ENCODE assay signal across 9 cellular contexts in genomic region chr19:31356587-31357314, GRCh38. TPM values are rescaled to one million over a fixed set of nuclear protein-coding genes. Genes with fewer than 3 reads are reported as not detected.
DNase-seq lines count a peak whose midpoint lies in the region; ATAC-seq and TF ChIP-seq lines count a peak whose summit lies in the region.
"Had no signal": no experiment of that assay in that cellular context is flagged by ENCODE, and none has a peak within 500 bp of the region (broad histone marks: within the 10 kb centered on the region; RNA-seq: fewer than 3 reads in every experiment).

No MANE protein-coding gene starts in this region.

- H3K36me3 Mint-ChIP-seq in CD14-positive monocyte, result peaks cover 10 to 21% of the 10 kb centered on the region in 2 donors
- no peaks in the 10 kb centered on the region for H3K36me3 Mint-ChIP-seq in nephron (ENCODE audit: low read depth)

- no peak overlapping the region for H2BK12ac ChIP-seq in neuronal stem cell (ENCODE audit: low read length)

- no peak for ATAC-seq in GM21619 (IDR thresholded peaks at IDR 0.05; ENCODE audit: unreplicated experiment)

- H3K4me1 ChIP-seq in neuronal stem cell (ENCODE audit: control insufficient read depth in 2 of 2, insufficient read depth in 1 of 2, low read depth in 1 of 2, low read length in 2 of 2), result peaks cover 0 to 4% of the 10 kb centered on the region in 2 donors

- no peak overlapping the region for H3K4ac ChIP-seq in neuronal stem cell (ENCODE audit: low read length)

- TF ChIP-seq CTCF in CD14-positive monocyte (IDR thresholded peaks at IDR 0.05) (peak; percentile 90), nephron (IDR thresholded peaks at IDR 0.05; ENCODE audit: unreplicated experiment in 3 of 3) (peak; percentile 12 to 49 (median 32))

- intact Hi-C loops in CD14-positive monocyte (cut with micrococcal nuclease), result loop anchor here (2.0 to 10.0 kb wide), 6 partner anchors 142 to 689 kb away; no protein-coding TSS in a partner anchor

- H3K9me3 ChIP-seq in neuronal stem cell (replicated peaks in 1 of 2; ENCODE audit: control insufficient read depth in 2 of 2, insufficient read depth in 1 of 2, low read depth in 1 of 2, low read length in 2 of 2), result peaks cover 4 to 5% of the 10 kb centered on the region in 2 donors
- H3K9me3 ChIP-seq: SJSA1 had no signal

- no peak overlapping the region for H3K27ac ChIP-seq in neuronal stem cell (replicated peaks; ENCODE audit: low read length)
- H3K27ac ChIP-seq: SJSA1 had no signal

- H3K27me3 ChIP-seq in neuronal stem cell (ENCODE audit: control insufficient read depth in 3 of 3, insufficient read depth in 3 of 3, low read depth in 1 of 3, low read length in 3 of 3), result peaks cover 38 to 80% (median 65%) of the 10 kb centered on the region in 3 experiments
- H3K27me3 ChIP-seq: SJSA1 had no signal

- H3K14ac ChIP-seq in neuronal stem cell (ENCODE audit: low read length), result no peak overlapping the region

- no peak overlapping the region for H4K91ac ChIP-seq in neuronal stem cell (ENCODE audit: low read depth, low read length, poor library complexity)

- peaks cover 0 to 29% (median 15%) of the 10 kb centered on the region in 7 donors for H3K9me3 Mint-ChIP-seq in CD14-positive monocyte
- no peaks in the 10 kb centered on the region for H3K9me3 Mint-ChIP-seq in nephron

- H3K27me3 Mint-ChIP-seq in CD14-positive monocyte (ENCODE audit: low read depth in 3 of 3) (peaks cover 68 to 75% (median 73%) of the 10 kb centered on the region in 3 donors), nephron (ENCODE audit: low read depth) (peaks cover 85% of the 10 kb centered on the region)

- no peak overlapping the region for H2BK15ac ChIP-seq in neuronal stem cell (ENCODE audit: low read length)

- no peak overlapping the region for H2BK5ac ChIP-seq in neuronal stem cell (ENCODE audit: low read length)

- no peak overlapping the region for H3K9ac ChIP-seq in neuronal stem cell (ENCODE audit: low read depth, low read length, poor library complexity)

- H3K4me1 Mint-ChIP-seq in CD14-positive monocyte (peaks cover 47% of the 10 kb centered on the region), nephron (peaks cover 53% of the 10 kb centered on the region)

- peak overlapping the region in 2 of 7 donors; percentile 28 to 31 for H3K27ac Mint-ChIP-seq in CD14-positive monocyte
- peak overlapping the region in 2 of 3 experiments; percentile 49 to 99 for H3K27ac Mint-ChIP-seq in nephron

- no CpG with 5 or more reads among the region's 33 CpGs for WGBS in neuronal stem cell (ENCODE audit: extremely low coverage in 2 of 2, insufficient read length in 2 of 2, insufficient replicate concordance in 1 of 2), 2 donors

- H3K4me3 Mint-ChIP-seq in CD14-positive monocyte (peak overlapping the region; percentile 37 to 85), nephron (peak overlapping the region; percentile 0 to 37 (median 6))

- H3K23ac ChIP-seq in neuronal stem cell (ENCODE audit: low read depth, low read length, poor library complexity), result no peak overlapping the region

- no peak overlapping the region for H3K4me3 ChIP-seq in neuronal stem cell (ENCODE audit: low read length in 2 of 2)
- H3K4me3 ChIP-seq: SJSA1 had no signal

- H2AFZ ChIP-seq in neuronal stem cell (ENCODE audit: low read length), result no peak overlapping the region

- H2BK120ac ChIP-seq in neuronal stem cell (ENCODE audit: low read depth, low read length), result no peak overlapping the region

- H4K8ac ChIP-seq in neuronal stem cell (ENCODE audit: low read depth, low read length), result no peak overlapping the region

- no peaks in the 10 kb centered on the region for H3K36me3 ChIP-seq in neuronal stem cell (replicated peaks in 1 of 2; ENCODE audit: control insufficient read depth in 2 of 2, insufficient read depth in 2 of 2, low read length in 2 of 2)

- DNase-seq in CD14-positive monocyte (ENCODE audit: low spot score) (peak; percentile 60), NCI-H345 (lab: John Stamatoyannopoulos, UW) (no peak), HuH-7 (ENCODE audit: low spot score) (no peak), neuronal stem cell (ENCODE audit: low spot score) (no peak)
- DNase-seq in activated CD4-positive, CD25-positive, alpha-beta regulatory T cell treated with anti-CD3 and anti-CD28 coated beads, Interleukin-2, amount 50 U/mL, for 16 hours (ENCODE audit: low read depth, low spot score), result peak; percentile 19
- DNase-seq in effector CD4-positive, alpha-beta T cell, result peak; percentile 29

- H3K18ac ChIP-seq in neuronal stem cell (ENCODE audit: low read length), result no peak overlapping the region

- no peaks in the 10 kb centered on the region for H3K79me1 ChIP-seq in neuronal stem cell (ENCODE audit: low read depth, low read length)

- H3K4me2 ChIP-seq in neuronal stem cell (ENCODE audit: insufficient read depth, low read length, poor library complexity, severe bottlenecking), result no peak overlapping the region

- no peak overlapping the region for H2AK5ac ChIP-seq in neuronal stem cell (ENCODE audit: low read depth, low read length)

RNA-seq across cellular contexts. Expression of gene TSHZ3, which starts 7.5 kb away (rescaled TPM):
- 1 to 10 TPM; 2.3 to 3.3 TPM for polyA plus RNA-seq in CD14-positive monocyte
- polyA plus RNA-seq in neuronal stem cell (2013, experiment 1 of 2), result 1.5 TPM
- 1.6 TPM for polyA plus RNA-seq in neuronal stem cell (2013, experiment 2 of 2)

Comparison
In these comparisons a context has a peak if more than half of its experiments do, and no peak if none do; other contexts are left out.
1. DNase-seq: peak in CD14-positive monocyte (single experiment), activated CD4-positive, CD25-positive, alpha-beta regulatory T cell treated with anti-CD3 and anti-CD28 coated beads, Interleukin-2, amount 50 U/mL, for 16 hours (single experiment) and effector CD4-positive, alpha-beta T cell (single experiment); none in NCI-H345 (single experiment), HuH-7 (single experiment) and neuronal stem cell (single experiment).